In the genomic region with DNA sequence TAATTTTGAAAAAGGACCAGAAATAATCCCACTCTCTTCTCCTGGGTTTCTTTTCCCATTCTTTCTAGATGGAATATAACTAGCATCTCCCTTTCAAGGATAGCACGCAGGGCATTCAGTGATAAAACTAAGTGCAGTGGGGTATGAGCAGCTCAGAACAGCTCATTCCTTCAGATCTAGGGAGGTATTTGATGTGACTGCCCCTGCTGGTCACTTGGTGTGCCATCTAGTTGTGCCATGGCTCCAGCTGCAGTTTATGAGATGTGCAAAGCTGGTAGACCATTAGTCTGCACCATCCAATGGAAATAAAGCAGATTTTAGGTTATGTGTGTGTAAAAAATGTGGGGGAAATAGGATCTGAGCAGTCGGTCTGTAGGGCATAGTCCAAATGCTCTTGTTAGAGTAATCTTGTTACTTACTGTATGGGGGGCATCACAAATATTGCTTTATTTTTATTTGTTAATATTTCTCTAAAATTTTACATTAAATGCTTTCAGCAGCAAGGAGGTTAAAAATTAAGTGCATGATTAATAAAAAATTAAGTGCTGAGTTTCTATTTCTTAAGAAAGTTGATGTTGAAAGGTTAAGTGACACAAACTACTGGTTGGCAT, we compare ENCODE assay signal across 8 cellular contexts. TPM values are rescaled to one million over a fixed set of nuclear protein-coding genes. Genes with fewer than 3 reads are reported as not detected.
DNase-seq lines count a peak whose midpoint lies in the region; ATAC-seq, FAIRE-seq and TF ChIP-seq lines count a peak whose summit lies in the region.

No MANE protein-coding gene starts in this region.

- DNase-seq in A549 (ENCODE audit: low read depth in 1 of 2, low spot score in 1 of 2) (peak; percentile 46 to 56), RPMI7951 (ENCODE audit: low read depth) (peak; percentile 60), fibroblast of peridontal ligament (ENCODE audit: extremely low read depth) (peak; percentile 8), smooth muscle cell (lab: John Stamatoyannopoulos, UW; ENCODE audit: unreplicated experiment) (no peak)
- DNase-seq in stimulated activated CD4-positive, alpha-beta T cell treated with anti-CD3 and anti-CD28 coated beads, Interleukin-2, amount 100 ng/mL, for 24 hours = no peak

- H3K79me2 ChIP-seq in smooth muscle cell (ENCODE audit: low read depth) = no peaks in the 10 kb centered on the region

- no peaks in the 10 kb centered on the region for H3K4me1 ChIP-seq in A549
- no peaks in the 10 kb centered on the region for H3K4me1 ChIP-seq in smooth muscle cell (ENCODE audit: low read depth)

- peak; percentile 25 for TF ChIP-seq CTCF in A549 (IDR thresholded peaks at IDR 0.05)
- peak; percentile 54 for TF ChIP-seq CTCF in GM12873 (IDR thresholded peaks at IDR 0.05; ENCODE audit: insufficient read depth, low read depth, low read length, missing control alignments)
- peak; percentile 39 for TF ChIP-seq CTCF in smooth muscle cell (IDR thresholded peaks at IDR 0.05; ENCODE audit: borderline replicate concordance, insufficient read depth, poor library complexity, severe bottlenecking)

- WGBS in A549 (ENCODE audit: missing lambda C conversion rate) = 35% methylated on average over 2 of the region's 2 CpGs
- 72% methylated on average over 2 of the region's 2 CpGs for WGBS in smooth muscle cell (ENCODE audit: low lambda C conversion rate)

- CTCF ChIA-PET in A549 (lab: Yijun Ruan, JAX) = interaction anchor here (0.6 kb wide), 1 partner anchor 334 kb away, joined by 4 read pairs; no protein-coding TSS in a partner anchor

- FAIRE-seq in A549 (lab: Jason Lieb, UNC) = no peak

- peak; percentile 24 to 43; a peak in 3 of 5 replicates for TF ChIP-seq RAD21 in A549 (conservative IDR thresholded peaks at IDR 0.05 in 1 of 2, IDR thresholded peaks at IDR 0.05 in 1 of 2)

- H3K4me3 ChIP-seq in A549 = no peak overlapping the region
- no peak overlapping the region for H3K4me3 ChIP-seq in smooth muscle cell

- no peak for TF ChIP-seq EP300 in A549 (IDR thresholded peaks at IDR 0.05)

- H3K9me3 ChIP-seq in A549 (no peaks in the 10 kb centered on the region), smooth muscle cell (replicated peaks; ENCODE audit: low read depth) (no peaks in the 10 kb centered on the region)

- no peaks in the 10 kb centered on the region for H3K36me3 ChIP-seq in smooth muscle cell (ENCODE audit: low read depth)

- POLR2A ChIA-PET in A549 (lab: Yijun Ruan, JAX) = interaction anchor here (0.5 kb wide), 1 partner anchor 208 kb away, joined by 4 read pairs; no protein-coding TSS in a partner anchor

- H3K4me2 ChIP-seq in A549 (no peak overlapping the region), smooth muscle cell (no peak overlapping the region)

- ATAC-seq in A549 (peak; percentile 88 to 91), GM19035 (IDR thresholded peaks at IDR 0.05; ENCODE audit: unreplicated experiment) (no peak), GM19328 (IDR thresholded peaks at IDR 0.05; ENCODE audit: unreplicated experiment) (no peak)

- no peak overlapping the region for H3K9ac ChIP-seq in smooth muscle cell (ENCODE audit: low read depth)

- no peaks in the 10 kb centered on the region for H4K20me1 ChIP-seq in smooth muscle cell (ENCODE audit: low read depth)

- H2AFZ ChIP-seq in smooth muscle cell (ENCODE audit: low read depth) = no peak overlapping the region

- H3K27ac ChIP-seq in A549 (no peak overlapping the region), smooth muscle cell (ENCODE audit: low read depth) (no peak overlapping the region)

- no peak for TF ChIP-seq POLR2A in A549 (IDR thresholded peaks at IDR 0.05; ENCODE audit: low read length)

- H3F3A ChIP-seq in smooth muscle cell (ENCODE audit: low read depth) = no peaks in the 10 kb centered on the region

- H3K27me3 ChIP-seq in smooth muscle cell (ENCODE audit: low read depth) = no peaks in the 10 kb centered on the region

TF ChIP-seq in A549, 52 proteins besides CTCF, POLR2A, EP300 and RAD21:
- no peak for TF ChIP-seq MAZ (IDR thresholded peaks at IDR 0.05; ENCODE audit: borderline replicate concordance, low read depth, low read length)
- TF ChIP-seq CEBPB (IDR thresholded peaks at IDR 0.05) = no peak
- no peak for TF ChIP-seq FOSB (CRISPR knock-in tag; IDR thresholded peaks at IDR 0.05)
- no peak for TF ChIP-seq POLR2AphosphoS2 (conservative IDR thresholded peaks at IDR 0.05; ENCODE audit: low read length)
- TF ChIP-seq CHD2 (IDR thresholded peaks at IDR 0.05; ENCODE audit: low read length, partially characterized antibody) = no peak

RNA-seq across cellular contexts. Expression of a gene that starts 38.9 kb away (rescaled TPM):
- 0.01 and 0.03 TPM in 2 replicates for polyA plus RNA-seq in A549 (2011; rRNA removed)
- polyA plus RNA-seq in A549 (2012; cell fraction: cytosol; rRNA removed) = not detected in 2 replicates
- not detected in 2 replicates for polyA plus RNA-seq in A549 (2012; cell fraction: nucleus; rRNA removed)
- 0.03 TPM in 1 of 3 replicates, not detected in the others for polyA plus RNA-seq in A549 (2017; fragmentation: RNase III; extraction: RNeasy Plus Mini Kit Qiagen cat#74134 plus additional on column Dnase treatment)
- polyA minus RNA-seq in A549 (2011; rRNA and poly(A)+ RNA removed) = 0.05 TPM in 1 of 2 replicates, not detected in the other
- total RNA-seq in RPMI7951 (2014; rRNA removed; shearing (Covaris generic)) = 0.68 and 1.3 TPM in 2 replicates
- total RNA-seq in smooth muscle cell = not detected in 2 replicates
- polyA plus RNA-seq in smooth muscle cell = not detected in 2 replicates

Comparison
In these comparisons a context has a peak if more than half of its experiments do, and no peak if none do; other contexts are left out.
1. ATAC-seq: peak in A549 (2 of 2); none in GM19035 (single experiment) and GM19328 (single experiment).
2. DNase-seq: peak in A549 (2 of 2), RPMI7951 (single experiment) and fibroblast of peridontal ligament (single experiment); none in smooth muscle cell (single experiment) and stimulated activated CD4-positive, alpha-beta T cell treated with anti-CD3 and anti-CD28 coated beads, Interleukin-2, amount 100 ng/mL, for 24 hours (0 of 2).
3. Peak in every context shown above with its lines, with median percentiles within 50 percentile points of each other: CTCF ChIP-seq.